Comparison of ENCODE assay signal across 1 cellular context in the genomic region with DNA sequence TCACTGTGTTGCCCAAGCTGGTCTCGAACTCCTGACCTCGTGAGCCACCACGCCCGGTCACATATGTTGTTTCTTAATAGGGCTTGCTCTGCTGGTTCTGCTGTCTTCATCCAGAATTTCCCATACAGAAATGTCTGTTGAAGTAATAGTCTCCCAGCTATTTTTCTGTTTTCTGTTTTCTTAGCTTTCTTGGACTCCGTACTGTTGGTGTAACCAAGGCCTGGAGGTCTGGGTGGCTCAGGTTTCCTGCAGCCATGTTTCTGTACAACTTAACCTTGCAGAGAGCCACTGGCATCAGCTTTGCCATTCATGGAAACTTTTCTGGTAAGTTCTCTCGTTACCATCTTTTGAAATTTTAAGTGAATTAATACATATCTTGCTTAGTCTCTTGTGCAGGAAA.
TF ChIP-seq lines count a peak whose summit lies in the region.

No MANE protein-coding gene starts in this region.

TF ChIP-seq in endothelial cell of umbilical vein, 7 proteins besides CTCF, POLR2A, EP300 and RAD21:
- TF ChIP-seq, protein P1, sequence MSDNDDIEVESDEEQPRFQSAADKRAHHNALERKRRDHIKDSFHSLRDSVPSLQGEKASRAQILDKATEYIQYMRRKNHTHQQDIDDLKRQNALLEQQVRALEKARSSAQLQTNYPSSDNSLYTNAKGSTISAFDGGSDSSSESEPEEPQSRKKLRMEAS (IDR thresholded peaks at IDR 0.05; ENCODE audit: insufficient read depth, insufficient read length), result no peak
- no peak for TF ChIP-seq FOS (IDR thresholded peaks at IDR 0.05; ENCODE audit: borderline replicate concordance, insufficient read depth, low read length)
- TF ChIP-seq JUN (IDR thresholded peaks at IDR 0.05; ENCODE audit: borderline replicate concordance, insufficient read depth, insufficient read length, low read depth), result no peak
- TF ChIP-seq EZH2 (IDR thresholded peaks at IDR 0.05; ENCODE audit: borderline replicate concordance, low read depth, low read length, severe bottlenecking), result no peak
- TF ChIP-seq MYC (IDR thresholded peaks at IDR 0.05; ENCODE audit: low read depth, low read length), result no peak
- no peak for TF ChIP-seq POLR2AphosphoS5 (IDR thresholded peaks at IDR 0.05; ENCODE audit: insufficient read depth, low read depth, low read length)
- TF ChIP-seq GATA2 (IDR thresholded peaks at IDR 0.05; ENCODE audit: insufficient read depth, insufficient read length, low read depth, low read length), result no peak
